20 cellular contexts compared by ENCODE assay signal in the genomic region with DNA sequence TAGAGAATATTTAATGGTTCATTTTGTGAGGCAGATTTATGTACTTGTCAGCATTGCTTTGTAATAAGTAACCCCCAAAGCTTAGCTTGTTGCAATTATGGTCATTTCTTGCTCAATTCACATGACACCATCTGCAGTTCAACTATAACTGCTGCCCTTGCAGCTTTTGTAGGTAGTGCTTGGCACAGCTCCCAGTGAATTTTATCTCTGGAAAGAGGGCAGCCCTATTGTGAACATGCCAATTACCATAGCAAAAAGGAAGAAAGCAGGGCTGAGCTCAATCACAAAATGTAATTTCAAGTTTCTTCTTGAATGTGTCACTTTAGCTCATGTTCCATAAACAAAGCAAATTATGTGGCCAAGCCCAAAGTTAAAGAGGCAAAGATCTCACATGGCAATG.
A peak's percentile ranks its signal among the peaks of the same experiment; 100 is the strongest.
DNase-seq lines count a peak whose midpoint lies in the region; ATAC-seq lines count a peak whose summit lies in the region.
"Had no signal": no experiment of that assay in that cellular context is flagged by ENCODE, and none has a peak within 500 bp of the region (broad histone marks: within the 10 kb centered on the region; RNA-seq: fewer than 3 reads in every experiment).

No MANE protein-coding gene starts in this region.

- ATAC-seq in aorta (ENCODE audit: low FRiP score) (no peak), GM19328 (IDR thresholded peaks at IDR 0.05; ENCODE audit: unreplicated experiment) (no peak), GM19351 (IDR thresholded peaks at IDR 0.05; ENCODE audit: unreplicated experiment) (no peak)
- ATAC-seq: activated CD4-positive, alpha-beta T cell treated with anti-CD3 and anti-CD28 coated beads for 36 hours; heart left ventricle; natural killer cell; PC-3; right cardiac atrium had no signal

- intact Hi-C loops in aorta (cut with DNase I), result no loop called here

- no peaks in the 10 kb centered on the region for H3K27me3 ChIP-seq in aorta (ENCODE audit: control insufficient read depth in 1 of 2, insufficient read depth in 2 of 2, low read length in 1 of 2)
- H3K27me3 ChIP-seq: heart left ventricle, SJSA1, stomach had no signal

- H3K4me3 ChIP-seq in aorta (ENCODE audit: low read length in 2 of 2), result no peak overlapping the region
- H3K4me3 ChIP-seq: heart left ventricle, left ventricle myocardium inferior, SJSA1, stomach had no signal

- H3K27ac ChIP-seq in aorta (ENCODE audit: low read depth in 1 of 2, low read length in 2 of 2), result no peak overlapping the region
- H3K27ac ChIP-seq: heart left ventricle, left ventricle myocardium inferior, SJSA1, stomach had no signal

- no peaks in the 10 kb centered on the region for H3K36me3 ChIP-seq in aorta (ENCODE audit: control insufficient read depth in 1 of 2, insufficient read depth in 2 of 2, low read length in 1 of 2)
- H3K36me3 ChIP-seq: heart left ventricle, left ventricle myocardium inferior, SJSA1, stomach had no signal

- no peaks in the 10 kb centered on the region for H3K9me3 ChIP-seq in aorta (ENCODE audit: control insufficient read depth, low read length)
- H3K9me3 ChIP-seq: heart left ventricle, SJSA1, stomach had no signal

- DNase-seq in NCI-H1092 treated with DMSO at 0.1 percent for 48 hours (lab: John Stamatoyannopoulos, UW) (peak; percentile 53), NCI-H1092 (lab: John Stamatoyannopoulos, UW) (no peak), NCI-H1436 (lab: John Stamatoyannopoulos, UW) (peak; percentile 14), NCI-H748 (lab: John Stamatoyannopoulos, UW; ENCODE audit: unreplicated experiment) (peak; percentile 79), kidney glomerular epithelial cell (lab: John Stamatoyannopoulos, UW) (peak; percentile 10), aorta (no peak)
- DNase-seq: 8988T; activated CD4-positive, alpha-beta T cell treated with anti-CD3 and anti-CD28 coated beads for 36 hours; activated CD8-positive, alpha-beta memory T cell treated with anti-CD3 and anti-CD28 coated beads for 24 hours; activated T-cell treated with anti-CD3 and anti-CD28 coated beads, Interleukin-2, amount 50 U/mL, for 24 hours; heart left ventricle; left ventricle myocardium inferior; natural killer cell; NCI-H526 treated with DMSO at 0.1 percent for 48 hours; PC-3; right cardiac atrium; stomach had no signal

- H3K4me1 ChIP-seq in aorta (ENCODE audit: control insufficient read depth in 1 of 2, insufficient read depth in 2 of 2, low read length in 2 of 2), result no peaks in the 10 kb centered on the region
- H3K4me1 ChIP-seq: heart left ventricle, left ventricle myocardium inferior, SJSA1, stomach had no signal

Comparison
In these comparisons a context has a peak if more than half of its experiments do, and no peak if none do; other contexts are left out.
1. DNase-seq: peak in NCI-H1092 treated with DMSO at 0.1 percent for 48 hours (single experiment), NCI-H1436 (single experiment), NCI-H748 (single experiment) and kidney glomerular epithelial cell (single experiment); none in NCI-H1092 (single experiment) and aorta (0 of 2).